ENCODE assay signal across 14 cellular contexts in genomic region chr21:44057960-44058651, GRCh38. TPM values are rescaled to one million over a fixed set of nuclear protein-coding genes. Genes with fewer than 3 reads are reported as not detected.
DNase-seq lines count a peak whose midpoint lies in the region; ATAC-seq and TF ChIP-seq lines count a peak whose summit lies in the region.
"Had no signal": no experiment of that assay in that cellular context is flagged by ENCODE, and none has a peak within 500 bp of the region (broad histone marks: within the 10 kb centered on the region; RNA-seq: fewer than 3 reads in every experiment).

No MANE protein-coding gene starts in this region.

- H3K9me3 Mint-ChIP-seq in activated CD4-positive, alpha-beta T cell treated with anti-CD3 and anti-CD28 coated beads for 36 hours (ENCODE audit: low read depth), result no peaks in the 10 kb centered on the region
- H3K9me3 Mint-ChIP-seq in activated CD8-positive, alpha-beta T cell treated with anti-CD3 and anti-CD28 coated beads, Interleukin-2, amount 10 ng/mL, durations not matched to agents 7 days and 5 days (ENCODE audit: insufficient read depth), result no peaks in the 10 kb centered on the region

- CTCF ChIA-PET in activated CD4-positive, alpha-beta T cell treated with anti-CD3 and anti-CD28 coated beads for 36 hours (lab: Charles Lee), result interaction anchor here (0.8 to 1.7 kb wide), 2 partner anchors 26 to 43 kb away, joined by 3 to 6 read pairs; no protein-coding TSS in a partner anchor
- CTCF ChIA-PET in activated CD8-positive, alpha-beta T cell treated with anti-CD3 and anti-CD28 coated beads, Interleukin-2, amount 10 ng/mL, durations not matched to agents 7 days and 5 days (lab: Charles Lee), result no interaction called here

- POLR2A ChIA-PET in activated CD4-positive, alpha-beta T cell treated with anti-CD3 and anti-CD28 coated beads for 36 hours (lab: Charles Lee), result interaction anchor here (0.6 to 0.9 kb wide), 3 partner anchors 20 to 330 kb away, joined by 3 to 4 read pairs (median 4); no protein-coding TSS in a partner anchor
- POLR2A ChIA-PET in activated CD8-positive, alpha-beta T cell treated with anti-CD3 and anti-CD28 coated beads, Interleukin-2, amount 10 ng/mL, durations not matched to agents 7 days and 5 days (lab: Charles Lee), result no interaction called here

- no peak overlapping the region for H3K4me3 ChIP-seq in coronary artery
- no peak overlapping the region for H3K4me3 ChIP-seq in right atrium auricular region
- H3K4me3 ChIP-seq: pancreas, tibial artery had no signal

- H3K27ac ChIP-seq in coronary artery (no peak overlapping the region), right atrium auricular region (no peak overlapping the region)
- H3K27ac ChIP-seq: 22Rv1, pancreas, tibial artery, WERI-Rb-1 had no signal

- H3K4me1 Mint-ChIP-seq in activated CD4-positive, alpha-beta T cell treated with anti-CD3 and anti-CD28 coated beads for 36 hours, result peaks cover 32% of the 10 kb centered on the region
- H3K4me1 Mint-ChIP-seq in activated CD8-positive, alpha-beta T cell treated with anti-CD3 and anti-CD28 coated beads, Interleukin-2, amount 10 ng/mL, durations not matched to agents 7 days and 5 days (ENCODE audit: low read depth), result peaks cover 19% of the 10 kb centered on the region

- H3K27ac Mint-ChIP-seq in activated CD4-positive, alpha-beta T cell treated with anti-CD3 and anti-CD28 coated beads for 36 hours, result peak overlapping the region; percentile 97
- H3K27ac Mint-ChIP-seq in activated CD8-positive, alpha-beta T cell treated with anti-CD3 and anti-CD28 coated beads, Interleukin-2, amount 10 ng/mL, durations not matched to agents 7 days and 5 days, result peak overlapping the region; percentile 57

- H3K36me3 ChIP-seq in right atrium auricular region, result peaks cover 35% of the 10 kb centered on the region

- H3K4me3 Mint-ChIP-seq in activated CD4-positive, alpha-beta T cell treated with anti-CD3 and anti-CD28 coated beads for 36 hours, result peak overlapping the region; percentile 68
- H3K4me3 Mint-ChIP-seq in activated CD8-positive, alpha-beta T cell treated with anti-CD3 and anti-CD28 coated beads, Interleukin-2, amount 10 ng/mL, durations not matched to agents 7 days and 5 days, result no peak overlapping the region

- peak; percentile 81 for ATAC-seq in activated CD4-positive, alpha-beta T cell treated with anti-CD3 and anti-CD28 coated beads for 36 hours
- no peak for ATAC-seq in activated CD8-positive, alpha-beta T cell treated with anti-CD3 and anti-CD28 coated beads, Interleukin-2, amount 10 ng/mL, durations not matched to agents 7 days and 5 days
- no peak for ATAC-seq in GM18873 (IDR thresholded peaks at IDR 0.05; ENCODE audit: low FRiP score, unreplicated experiment)
- ATAC-seq: pancreas had no signal

- no peaks in the 10 kb centered on the region for H3K27me3 ChIP-seq in right atrium auricular region
- H3K27me3 ChIP-seq: pancreas, tibial artery had no signal

- H3K36me3 Mint-ChIP-seq in activated CD4-positive, alpha-beta T cell treated with anti-CD3 and anti-CD28 coated beads for 36 hours (ENCODE audit: low read depth), result peaks cover 46% of the 10 kb centered on the region
- peaks cover 53% of the 10 kb centered on the region for H3K36me3 Mint-ChIP-seq in activated CD8-positive, alpha-beta T cell treated with anti-CD3 and anti-CD28 coated beads, Interleukin-2, amount 10 ng/mL, durations not matched to agents 7 days and 5 days (ENCODE audit: low read depth)

- no peaks in the 10 kb centered on the region for H3K4me1 ChIP-seq in right atrium auricular region
- H3K4me1 ChIP-seq: pancreas, tibial artery had no signal

- peak; percentile 77 for DNase-seq in activated CD4-positive, alpha-beta T cell treated with anti-CD3 and anti-CD28 coated beads for 36 hours
- DNase-seq in activated CD4-positive, alpha-beta T cell treated with anti-CD3 and anti-CD28 coated beads, Interleukin-2, amount 50 U/mL, for 4 hours, result no peak
- DNase-seq in activated CD8-positive, alpha-beta T cell treated with anti-CD3 and anti-CD28 coated beads, Interleukin-2, amount 10 ng/mL, durations not matched to agents 7 days and 5 days, result no peak
- DNase-seq in coronary artery (ENCODE audit: low spot score), result peak; percentile 68
- peak; percentile 81 for DNase-seq in stimulated activated CD8-positive, alpha-beta memory T cell treated with anti-CD3 and anti-CD28 coated beads, Interleukin-4, amount 100 ng/mL, for 48 hours
- no peak for DNase-seq in right atrium auricular region (ENCODE audit: low spot score)
- DNase-seq in NCI-H2227 (lab: John Stamatoyannopoulos, UW; ENCODE audit: unreplicated experiment), result no peak
- DNase-seq: NCI-H1092, NCI-H526, pancreas, tibial artery, WERI-Rb-1 had no signal

- H3K9me3 ChIP-seq in right atrium auricular region, result no peaks in the 10 kb centered on the region
- H3K9me3 ChIP-seq: pancreas, tibial artery had no signal

- no peak for TF ChIP-seq CTCF in coronary artery (IDR thresholded peaks at IDR 0.05)
- no peak for TF ChIP-seq CTCF in right atrium auricular region (IDR thresholded peaks at IDR 0.05)

- intact Hi-C loops in activated CD4-positive, alpha-beta T cell treated with anti-CD3 and anti-CD28 coated beads for 36 hours (cut with DNase I, micrococcal nuclease), result loop anchor here in 1 of 2 experiments (1.0 to 5.0 kb wide), 2 partner anchors 46 to 271 kb away; partner anchors contain the start of genes RRP1 and TRAPPC10

- no peaks in the 10 kb centered on the region for H3K27me3 Mint-ChIP-seq in activated CD4-positive, alpha-beta T cell treated with anti-CD3 and anti-CD28 coated beads for 36 hours
- no peaks in the 10 kb centered on the region for H3K27me3 Mint-ChIP-seq in activated CD8-positive, alpha-beta T cell treated with anti-CD3 and anti-CD28 coated beads, Interleukin-2, amount 10 ng/mL, durations not matched to agents 7 days and 5 days (ENCODE audit: low read depth)

RNA-seq across cellular contexts. Expression of gene TRAPPC10, which starts 46.0 kb away (rescaled TPM):
- total RNA-seq in activated CD4-positive, alpha-beta T cell treated with anti-CD3 and anti-CD28 coated beads for 36 hours, result 10 to 100 TPM; 40.2 to 58.7 TPM
- total RNA-seq in activated CD8-positive, alpha-beta T cell treated with anti-CD3 and anti-CD28 coated beads, Interleukin-2, amount 10 ng/mL, durations not matched to agents 7 days and 5 days, result 10 to 100 TPM; 72.2 to 82.7 TPM
- total RNA-seq in right atrium auricular region, result 10 to 100 TPM; 18.2 to 19.7 TPM

RNA-seq across cellular contexts. Expression of gene PWP2, which starts 49.1 kb away (rescaled TPM):
- total RNA-seq in activated CD4-positive, alpha-beta T cell treated with anti-CD3 and anti-CD28 coated beads for 36 hours, result 10 to 100 TPM; 28.9 to 54.1 TPM
- total RNA-seq in activated CD8-positive, alpha-beta T cell treated with anti-CD3 and anti-CD28 coated beads, Interleukin-2, amount 10 ng/mL, durations not matched to agents 7 days and 5 days, result 1 to 10 TPM; 2.9 to 8.0 TPM
- 10 to 100 TPM in 1 of 2 donors, 1 to 10 TPM in 1; 3.1 to 10.4 TPM for total RNA-seq in right atrium auricular region

Comparison
In these comparisons a context has a peak if more than half of its experiments do, and no peak if none do; other contexts are left out.
1. DNase-seq: peak in activated CD4-positive, alpha-beta T cell treated with anti-CD3 and anti-CD28 coated beads for 36 hours (single experiment), coronary artery (single experiment) and stimulated activated CD8-positive, alpha-beta memory T cell treated with anti-CD3 and anti-CD28 coated beads, Interleukin-4, amount 100 ng/mL, for 48 hours (single experiment); none in activated CD4-positive, alpha-beta T cell treated with anti-CD3 and anti-CD28 coated beads, Interleukin-2, amount 50 U/mL, for 4 hours (0 of 2), activated CD8-positive, alpha-beta T cell treated with anti-CD3 and anti-CD28 coated beads, Interleukin-2, amount 10 ng/mL, durations not matched to agents 7 days and 5 days (single experiment), right atrium auricular region (single experiment) and NCI-H2227 (single experiment).